1 cellular context compared by ENCODE assay signal in the genomic region with DNA sequence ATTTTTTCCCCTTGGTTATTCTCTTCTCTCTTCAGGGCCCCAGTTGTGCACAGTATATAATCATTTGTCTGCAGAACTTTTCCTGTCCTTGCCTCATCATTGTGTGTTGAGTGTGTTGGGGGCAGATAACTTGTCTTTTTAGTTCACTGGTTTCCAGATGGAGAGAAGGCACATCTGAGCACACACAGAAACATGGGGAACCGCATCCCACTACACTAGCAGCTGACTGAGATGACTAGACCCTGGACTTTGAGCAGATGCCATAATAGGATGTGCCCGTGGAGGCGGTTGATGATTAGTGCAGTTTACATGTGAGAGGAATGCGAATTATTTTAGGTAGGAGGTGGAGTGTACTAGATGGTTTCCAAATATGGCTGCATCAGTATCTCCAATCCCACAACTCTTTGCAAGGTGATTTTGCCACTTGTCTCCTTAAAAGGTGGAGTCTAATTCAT.
TF ChIP-seq lines count a peak whose summit lies in the region.

No MANE protein-coding gene starts in this region.

TF ChIP-seq in HepG2, 621 proteins besides CTCF, POLR2A, EP300 and RAD21 (continued from another document and continues in another):
- TF ChIP-seq, protein P1, sequence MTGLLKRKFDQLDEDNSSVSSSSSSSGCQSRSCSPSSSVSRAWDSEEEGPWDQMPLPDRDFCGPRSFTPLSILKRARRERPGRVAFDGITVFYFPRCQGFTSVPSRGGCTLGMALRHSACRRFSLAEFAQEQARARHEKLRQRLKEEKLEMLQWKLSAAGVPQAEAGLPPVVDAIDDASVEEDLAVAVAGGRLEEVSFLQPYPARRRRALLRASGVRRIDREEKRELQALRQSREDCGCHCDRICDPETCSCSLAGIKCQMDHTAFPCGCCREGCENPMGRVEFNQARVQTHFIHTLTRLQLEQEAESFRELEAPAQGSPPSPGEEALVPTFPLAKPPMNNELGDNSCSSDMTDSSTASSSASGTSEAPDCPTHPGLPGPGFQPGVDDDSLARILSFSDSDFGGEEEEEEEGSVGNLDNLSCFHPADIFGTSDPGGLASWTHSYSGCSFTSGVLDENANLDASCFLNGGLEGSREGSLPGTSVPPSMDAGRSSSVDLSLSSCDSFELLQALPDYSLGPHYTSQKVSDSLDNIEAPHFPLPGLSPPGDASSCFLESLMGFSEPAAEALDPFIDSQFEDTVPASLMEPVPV (CRISPR knock-in tag; IDR thresholded peaks at IDR 0.05) = no peak
- no peak for TF ChIP-seq SIN3A (IDR thresholded peaks at IDR 0.05; ENCODE audit: borderline replicate concordance, low read depth, low read length)
- no peak for TF ChIP-seq LBX2 (CRISPR knock-in tag; IDR thresholded peaks at IDR 0.05; ENCODE audit: borderline replicate concordance)
- TF ChIP-seq SNAPC2 (CRISPR knock-in tag; IDR thresholded peaks at IDR 0.05) = no peak
- TF ChIP-seq AGO2 (optimal IDR thresholded peaks at IDR 0.05; ENCODE audit: low read depth, low read length) = no peak
- no peak for TF ChIP-seq SIN3B (IDR thresholded peaks at IDR 0.05; ENCODE audit: low read length)
- no peak for TF ChIP-seq ISL2 (CRISPR knock-in tag; IDR thresholded peaks at IDR 0.05)
- TF ChIP-seq ZNF256 (CRISPR knock-in tag; conservative IDR thresholded peaks at IDR 0.05) = no peak
- TF ChIP-seq, protein P2, sequence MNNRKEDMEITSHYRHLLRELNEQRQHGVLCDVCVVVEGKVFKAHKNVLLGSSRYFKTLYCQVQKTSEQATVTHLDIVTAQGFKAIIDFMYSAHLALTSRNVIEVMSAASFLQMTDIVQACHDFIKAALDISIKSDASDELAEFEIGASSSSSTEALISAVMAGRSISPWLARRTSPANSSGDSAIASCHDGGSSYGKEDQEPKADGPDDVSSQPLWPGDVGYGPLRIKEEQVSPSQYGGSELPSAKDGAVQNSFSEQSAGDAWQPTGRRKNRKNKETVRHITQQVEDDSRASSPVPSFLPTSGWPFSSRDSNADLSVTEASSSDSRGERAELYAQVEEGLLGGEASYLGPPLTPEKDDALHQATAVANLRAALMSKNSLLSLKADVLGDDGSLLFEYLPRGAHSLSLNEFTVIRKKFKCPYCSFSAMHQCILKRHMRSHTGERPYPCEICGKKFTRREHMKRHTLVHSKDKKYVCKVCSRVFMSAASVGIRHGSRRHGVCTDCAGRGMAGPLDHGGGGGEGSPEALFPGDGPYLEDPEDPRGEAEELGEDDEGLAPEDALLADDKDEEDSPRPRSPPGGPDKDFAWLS (CRISPR knock-in tag; IDR thresholded peaks at IDR 0.05; ENCODE audit: borderline replicate concordance) = no peak
- peak; percentile 40; the same call in 1 of the 2 replicates for TF ChIP-seq RXRB (CRISPR knock-in tag; IDR thresholded peaks at IDR 0.05; ENCODE audit: borderline replicate concordance)
- TF ChIP-seq ZNF660 (CRISPR knock-in tag; IDR thresholded peaks at IDR 0.05; ENCODE audit: borderline replicate concordance, low read depth) = no peak
- TF ChIP-seq KDM2A (CRISPR knock-in tag; IDR thresholded peaks at IDR 0.05; ENCODE audit: borderline replicate concordance, low read depth) = no peak
- TF ChIP-seq TAF1 (CRISPR knock-in tag; IDR thresholded peaks at IDR 0.05) = no peak
- TF ChIP-seq, protein P3, sequence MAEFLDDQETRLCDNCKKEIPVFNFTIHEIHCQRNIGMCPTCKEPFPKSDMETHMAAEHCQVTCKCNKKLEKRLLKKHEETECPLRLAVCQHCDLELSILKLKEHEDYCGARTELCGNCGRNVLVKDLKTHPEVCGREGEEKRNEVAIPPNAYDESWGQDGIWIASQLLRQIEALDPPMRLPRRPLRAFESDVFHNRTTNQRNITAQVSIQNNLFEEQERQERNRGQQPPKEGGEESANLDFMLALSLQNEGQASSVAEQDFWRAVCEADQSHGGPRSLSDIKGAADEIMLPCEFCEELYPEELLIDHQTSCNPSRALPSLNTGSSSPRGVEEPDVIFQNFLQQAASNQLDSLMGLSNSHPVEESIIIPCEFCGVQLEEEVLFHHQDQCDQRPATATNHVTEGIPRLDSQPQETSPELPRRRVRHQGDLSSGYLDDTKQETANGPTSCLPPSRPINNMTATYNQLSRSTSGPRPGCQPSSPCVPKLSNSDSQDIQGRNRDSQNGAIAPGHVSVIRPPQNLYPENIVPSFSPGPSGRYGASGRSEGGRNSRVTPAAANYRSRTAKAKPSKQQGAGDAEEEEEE (CRISPR knock-in tag; IDR thresholded peaks at IDR 0.05; ENCODE audit: borderline replicate concordance) = no peak
- TF ChIP-seq NR2F6 (IDR thresholded peaks at IDR 0.05) = no peak
- TF ChIP-seq NR2F6 (CRISPR knock-in tag; IDR thresholded peaks at IDR 0.05) = 0 out of 2 replicates have a peak, but pooled peaks have one; percentile 9
- TF ChIP-seq, protein P4, sequence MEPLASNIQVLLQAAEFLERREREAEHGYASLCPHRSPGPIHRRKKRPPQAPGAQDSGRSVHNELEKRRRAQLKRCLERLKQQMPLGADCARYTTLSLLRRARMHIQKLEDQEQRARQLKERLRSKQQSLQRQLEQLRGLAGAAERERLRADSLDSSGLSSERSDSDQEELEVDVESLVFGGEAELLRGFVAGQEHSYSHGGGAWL (CRISPR knock-in tag; IDR thresholded peaks at IDR 0.05) = no peak
- no peak for TF ChIP-seq ZNF720 (CRISPR knock-in tag; IDR thresholded peaks at IDR 0.05)
- no peak for TF ChIP-seq ZBTB7A (CRISPR knock-in tag; IDR thresholded peaks at IDR 0.05)
- TF ChIP-seq, protein P5, sequence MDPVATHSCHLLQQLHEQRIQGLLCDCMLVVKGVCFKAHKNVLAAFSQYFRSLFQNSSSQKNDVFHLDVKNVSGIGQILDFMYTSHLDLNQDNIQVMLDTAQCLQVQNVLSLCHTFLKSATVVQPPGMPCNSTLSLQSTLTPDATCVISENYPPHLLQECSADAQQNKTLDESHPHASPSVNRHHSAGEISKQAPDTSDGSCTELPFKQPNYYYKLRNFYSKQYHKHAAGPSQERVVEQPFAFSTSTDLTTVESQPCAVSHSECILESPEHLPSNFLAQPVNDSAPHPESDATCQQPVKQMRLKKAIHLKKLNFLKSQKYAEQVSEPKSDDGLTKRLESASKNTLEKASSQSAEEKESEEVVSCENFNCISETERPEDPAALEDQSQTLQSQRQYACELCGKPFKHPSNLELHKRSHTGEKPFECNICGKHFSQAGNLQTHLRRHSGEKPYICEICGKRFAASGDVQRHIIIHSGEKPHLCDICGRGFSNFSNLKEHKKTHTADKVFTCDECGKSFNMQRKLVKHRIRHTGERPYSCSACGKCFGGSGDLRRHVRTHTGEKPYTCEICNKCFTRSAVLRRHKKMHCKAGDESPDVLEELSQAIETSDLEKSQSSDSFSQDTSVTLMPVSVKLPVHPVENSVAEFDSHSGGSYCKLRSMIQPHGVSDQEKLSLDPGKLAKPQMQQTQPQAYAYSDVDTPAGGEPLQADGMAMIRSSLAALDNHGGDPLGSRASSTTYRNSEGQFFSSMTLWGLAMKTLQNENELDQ (CRISPR knock-in tag; IDR thresholded peaks at IDR 0.05; ENCODE audit: borderline replicate concordance) = no peak
- no peak for TF ChIP-seq ZNF496 (CRISPR knock-in tag; IDR thresholded peaks at IDR 0.05; ENCODE audit: insufficient replicate concordance)
- peak; percentile 84 for TF ChIP-seq SALL1 (CRISPR knock-in tag; IDR thresholded peaks at IDR 0.05)
- TF ChIP-seq ZNF446 (CRISPR knock-in tag; IDR thresholded peaks at IDR 0.05) = no peak
- no peak for TF ChIP-seq NFYB (CRISPR knock-in tag; IDR thresholded peaks at IDR 0.05)
- TF ChIP-seq KLF11 (CRISPR knock-in tag; IDR thresholded peaks at IDR 0.05) = no peak
- TF ChIP-seq ZNF891 (CRISPR knock-in tag; IDR thresholded peaks at IDR 0.05) = no peak
- no peak for TF ChIP-seq ZSCAN30 (CRISPR knock-in tag; IDR thresholded peaks at IDR 0.05)
- TF ChIP-seq, protein P6, sequence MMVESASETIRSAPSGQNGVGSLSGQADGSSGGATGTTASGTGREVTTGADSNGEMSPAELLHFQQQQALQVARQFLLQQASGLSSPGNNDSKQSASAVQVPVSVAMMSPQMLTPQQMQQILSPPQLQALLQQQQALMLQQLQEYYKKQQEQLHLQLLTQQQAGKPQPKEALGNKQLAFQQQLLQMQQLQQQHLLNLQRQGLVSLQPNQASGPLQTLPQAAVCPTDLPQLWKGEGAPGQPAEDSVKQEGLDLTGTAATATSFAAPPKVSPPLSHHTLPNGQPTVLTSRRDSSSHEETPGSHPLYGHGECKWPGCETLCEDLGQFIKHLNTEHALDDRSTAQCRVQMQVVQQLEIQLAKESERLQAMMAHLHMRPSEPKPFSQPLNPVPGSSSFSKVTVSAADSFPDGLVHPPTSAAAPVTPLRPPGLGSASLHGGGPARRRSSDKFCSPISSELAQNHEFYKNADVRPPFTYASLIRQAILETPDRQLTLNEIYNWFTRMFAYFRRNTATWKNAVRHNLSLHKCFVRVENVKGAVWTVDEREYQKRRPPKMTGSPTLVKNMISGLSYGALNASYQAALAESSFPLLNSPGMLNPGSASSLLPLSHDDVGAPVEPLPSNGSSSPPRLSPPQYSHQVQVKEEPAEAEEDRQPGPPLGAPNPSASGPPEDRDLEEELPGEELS (CRISPR knock-in tag; IDR thresholded peaks at IDR 0.05) = peak; percentile 67; the same call in 1 of the 2 replicates
- no peak for TF ChIP-seq ZNF883 (CRISPR knock-in tag; IDR thresholded peaks at IDR 0.05; ENCODE audit: not compliant biosample characterization)
- TF ChIP-seq, protein P7, sequence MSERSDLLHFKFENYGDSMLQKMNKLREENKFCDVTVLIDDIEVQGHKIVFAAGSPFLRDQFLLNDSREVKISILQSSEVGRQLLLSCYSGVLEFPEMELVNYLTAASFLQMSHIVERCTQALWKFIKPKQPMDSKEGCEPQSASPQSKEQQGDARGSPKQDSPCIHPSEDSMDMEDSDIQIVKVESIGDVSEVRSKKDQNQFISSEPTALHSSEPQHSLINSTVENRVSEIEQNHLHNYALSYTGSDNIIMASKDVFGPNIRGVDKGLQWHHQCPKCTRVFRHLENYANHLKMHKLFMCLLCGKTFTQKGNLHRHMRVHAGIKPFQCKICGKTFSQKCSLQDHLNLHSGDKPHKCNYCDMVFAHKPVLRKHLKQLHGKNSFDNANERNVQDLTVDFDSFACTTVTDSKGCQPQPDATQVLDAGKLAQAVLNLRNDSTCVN (CRISPR knock-in tag; IDR thresholded peaks at IDR 0.05; ENCODE audit: borderline replicate concordance) = no peak
- no peak for TF ChIP-seq SATB2 (CRISPR knock-in tag; IDR thresholded peaks at IDR 0.05)
- TF ChIP-seq ZNF326 (CRISPR knock-in tag; IDR thresholded peaks at IDR 0.05; ENCODE audit: borderline replicate concordance) = no peak
- no peak for TF ChIP-seq ATF2 (CRISPR knock-in tag; IDR thresholded peaks at IDR 0.05)
- TF ChIP-seq RFXAP (CRISPR knock-in tag; IDR thresholded peaks at IDR 0.05; ENCODE audit: borderline replicate concordance) = no peak
- TF ChIP-seq GTF3A (CRISPR knock-in tag; conservative IDR thresholded peaks at IDR 0.05) = no peak
- no peak for TF ChIP-seq GTF2F1 (IDR thresholded peaks at IDR 0.05; ENCODE audit: low read length)
- no peak for TF ChIP-seq GPBP1L1 (CRISPR knock-in tag; IDR thresholded peaks at IDR 0.05)
- no peak for TF ChIP-seq SUZ12 (IDR thresholded peaks at IDR 0.05; ENCODE audit: low read depth, low read length)
- peak; percentile 77 for TF ChIP-seq MED1 (CRISPR knock-in tag; IDR thresholded peaks at IDR 0.05)
- no peak for TF ChIP-seq MED8 (CRISPR knock-in tag; IDR thresholded peaks at IDR 0.05; ENCODE audit: insufficient replicate concordance)
- peak; percentile 10; the same call in 1 of the 2 replicates for TF ChIP-seq BCL6 (CRISPR knock-in tag; IDR thresholded peaks at IDR 0.05)
- peak; percentile 54 for TF ChIP-seq ZEB1 (IDR thresholded peaks at IDR 0.05; ENCODE audit: insufficient replicate concordance, low read depth)
- TF ChIP-seq, protein P8, sequence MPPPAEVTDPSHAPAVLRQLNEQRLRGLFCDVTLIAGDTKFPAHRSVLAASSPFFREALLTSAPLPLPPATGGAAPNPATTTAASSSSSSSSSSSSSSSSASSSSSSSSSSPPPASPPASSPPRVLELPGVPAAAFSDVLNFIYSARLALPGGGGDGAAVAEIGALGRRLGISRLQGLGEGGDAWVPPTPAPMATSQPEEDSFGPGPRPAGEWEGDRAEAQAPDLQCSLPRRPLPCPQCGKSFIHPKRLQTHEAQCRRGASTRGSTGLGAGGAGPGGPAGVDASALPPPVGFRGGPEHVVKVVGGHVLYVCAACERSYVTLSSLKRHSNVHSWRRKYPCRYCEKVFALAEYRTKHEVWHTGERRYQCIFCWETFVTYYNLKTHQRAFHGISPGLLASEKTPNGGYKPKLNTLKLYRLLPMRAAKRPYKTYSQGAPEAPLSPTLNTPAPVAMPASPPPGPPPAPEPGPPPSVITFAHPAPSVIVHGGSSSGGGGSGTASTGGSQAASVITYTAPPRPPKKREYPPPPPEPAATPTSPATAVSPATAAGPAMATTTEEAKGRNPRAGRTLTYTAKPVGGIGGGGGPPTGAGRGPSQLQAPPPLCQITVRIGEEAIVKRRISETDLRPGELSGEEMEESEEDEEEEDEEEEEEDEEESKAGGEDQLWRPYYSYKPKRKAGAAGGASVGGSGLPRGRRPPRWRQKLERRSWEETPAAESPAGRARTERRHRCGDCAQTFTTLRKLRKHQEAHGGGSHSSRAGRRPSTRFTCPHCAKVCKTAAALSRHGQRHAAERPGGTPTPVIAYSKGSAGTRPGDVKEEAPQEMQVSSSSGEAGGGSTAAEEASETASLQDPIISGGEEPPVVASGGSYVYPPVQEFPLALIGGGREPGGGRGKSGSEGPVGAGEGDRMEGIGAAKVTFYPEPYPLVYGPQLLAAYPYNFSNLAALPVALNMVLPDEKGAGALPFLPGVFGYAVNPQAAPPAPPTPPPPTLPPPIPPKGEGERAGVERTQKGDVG (CRISPR knock-in tag; IDR thresholded peaks at IDR 0.05; ENCODE audit: borderline replicate concordance) = no peak
